16 cellular contexts compared by ENCODE assay signal in the genomic region with DNA sequence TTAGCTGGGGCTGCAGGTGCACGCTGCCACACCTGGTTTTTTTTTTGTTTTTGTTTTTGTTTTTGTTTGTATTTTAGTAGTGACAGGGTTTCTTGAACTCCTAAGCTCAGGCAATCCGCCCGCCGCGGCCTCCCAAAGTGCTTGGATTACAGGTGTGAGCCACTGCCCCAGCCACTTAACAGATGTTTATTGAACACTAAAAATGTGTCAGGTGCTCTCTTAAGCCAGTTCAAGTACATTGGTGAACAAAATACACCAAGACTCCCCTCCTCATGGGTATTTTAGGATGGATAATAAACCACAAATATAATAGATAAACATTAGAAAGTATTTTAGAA.
"Had no signal": no experiment of that assay in that cellular context is flagged by ENCODE, and none has a peak within 500 bp of the region (broad histone marks: within the 10 kb centered on the region; RNA-seq: fewer than 3 reads in every experiment).

No MANE protein-coding gene starts in this region.

- H3K4me1 ChIP-seq: sigmoid colon had no signal

- H3K36me3 ChIP-seq: neutrophil, sigmoid colon had no signal

- FAIRE-seq: colon, urothelium cell line had no signal

- H3K4me3 ChIP-seq: hepatocyte, mucosa of descending colon, sigmoid colon, skin epidermis had no signal

- H3K27ac ChIP-seq: hepatocyte, neutrophil, sigmoid colon had no signal

- ATAC-seq: effector memory CD8-positive, alpha-beta T cell; left colon; naive thymus-derived CD8-positive, alpha-beta T cell; stimulated activated naive B cell treated with anti-CD40 and anti-IgM and Interleukin-4, amounts not matched to agents 10 μg/mL and 1 μg/mL and 100 μg/mL, for 72 hours had no signal

- H3K79me2 ChIP-seq: hepatocyte had no signal

- H3K4me2 ChIP-seq: hepatocyte had no signal

- H3K9me3 ChIP-seq: mucosa of descending colon, neutrophil, sigmoid colon had no signal

- DNase-seq: effector memory CD8-positive, alpha-beta T cell; foreskin melanocyte; head of caudate nucleus; left colon; mucosa of descending colon; naive thymus-derived CD8-positive, alpha-beta T cell; sigmoid colon; stimulated activated CD4-positive, alpha-beta T cell treated with anti-CD3 and anti-CD28 coated beads, Interleukin-2, amount 100 ng/mL, for 24 hours; stimulated activated CD4-positive, alpha-beta T cell treated with anti-CD3 and anti-CD28 coated beads, Interleukin-4, amount 100 ng/mL, for 4 hours; stimulated activated naive B cell treated with anti-CD40 and anti-IgM and Interleukin-4, amounts not matched to agents 10 μg/mL and 1 μg/mL and 100 μg/mL, for 72 hours; stimulated activated naive CD8-positive, alpha-beta T cell treated with anti-CD3 and anti-CD28 coated beads, Interleukin-15, amount 100 ng/mL, for 72 hours had no signal

- H3K27me3 ChIP-seq: hepatocyte, neutrophil, sigmoid colon had no signal

- H2AFZ ChIP-seq: hepatocyte had no signal
